Comparison of ENCODE assay signal across 8 cellular contexts in the genomic region with DNA sequence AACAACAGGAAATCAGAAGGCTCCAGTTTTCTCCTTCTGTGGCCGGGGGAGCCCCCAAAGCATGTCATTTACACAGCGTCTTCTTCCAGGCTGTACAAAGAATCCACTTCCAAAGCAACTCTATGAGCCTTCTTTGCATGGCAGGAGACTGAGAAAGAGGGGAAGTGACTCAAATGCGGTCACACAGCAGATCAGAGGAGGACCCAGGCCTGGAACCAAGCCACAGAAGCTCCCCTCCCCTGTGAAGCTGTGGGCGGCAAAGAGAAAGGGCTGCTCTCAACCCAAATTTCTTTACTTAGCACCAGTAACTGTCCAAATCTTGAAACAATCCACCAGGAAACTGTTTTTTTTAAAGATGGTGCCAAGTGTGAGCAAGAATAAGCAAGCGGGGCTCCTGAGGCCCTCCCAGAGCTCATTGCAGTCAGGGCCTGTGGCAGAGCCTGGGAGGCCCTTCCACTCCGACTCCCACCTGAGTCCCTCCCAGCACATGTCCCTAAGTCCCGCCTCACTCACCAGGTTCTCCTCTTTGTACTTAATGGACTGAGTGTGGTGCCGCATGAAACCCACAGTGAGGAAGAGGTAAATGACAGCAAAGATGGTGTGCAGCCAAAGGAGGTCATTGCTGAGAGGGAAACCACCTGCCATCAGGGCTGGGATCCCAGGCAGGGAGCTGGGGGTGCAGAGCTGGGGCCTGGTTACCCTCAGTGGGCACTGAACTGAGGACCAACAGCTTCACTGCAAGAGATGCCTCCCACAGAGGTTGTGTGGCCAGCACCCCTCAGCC. TPM values are rescaled to one million over a fixed set of nuclear protein-coding genes. Genes with fewer than 3 reads are reported as not detected.
DNase-seq lines count a peak whose midpoint lies in the region; ATAC-seq and TF ChIP-seq lines count a peak whose summit lies in the region.

No MANE protein-coding gene starts in this region.

- peaks cover 48% of the 10 kb centered on the region for H3K36me3 ChIP-seq in MG63
- peaks cover 0 to 97% of the 10 kb centered on the region in 2 donors for H3K36me3 ChIP-seq in left lung

- H3K27ac Mint-ChIP-seq in stimulated activated naive CD8-positive, alpha-beta T cell treated with anti-CD3 and anti-CD28 coated beads, Interleukin-15, Interleukin-2, amounts not matched to agents 100 ng/mL and 50 ng/mL, for 24 hours = peak overlapping the region; percentile 58

- peak overlapping the region; percentile 41 for H3K4me3 Mint-ChIP-seq in stimulated activated naive CD8-positive, alpha-beta T cell treated with anti-CD3 and anti-CD28 coated beads, Interleukin-15, Interleukin-2, amounts not matched to agents 100 ng/mL and 50 ng/mL, for 24 hours

- H3K27me3 ChIP-seq in MG63 = no peaks in the 10 kb centered on the region
- no peaks in the 10 kb centered on the region for H3K27me3 ChIP-seq in left lung

- peak overlapping the region; percentile 43 to 47 for H3K27ac ChIP-seq in left lung

- H3K9me3 ChIP-seq in MG63 (no peaks in the 10 kb centered on the region), left lung (no peaks in the 10 kb centered on the region)

- peaks cover 7 to 9% of the 10 kb centered on the region in 2 donors for H3K4me1 ChIP-seq in left lung

- peak; percentile 86 for DNase-seq in MG63
- peak; percentile 44 for DNase-seq in activated CD8-positive, alpha-beta memory T cell treated with anti-CD3 and anti-CD28 coated beads, Interleukin-2, amount 50 U/mL, for 24 hours (ENCODE audit: extremely low read depth)
- peak in 1 of 2 donors; percentile 49 for DNase-seq in left lung
- DNase-seq in NCI-H1092 treated with DMSO at 0.1 percent for 48 hours (lab: John Stamatoyannopoulos, UW) = no peak

- H3K36me3 Mint-ChIP-seq in stimulated activated naive CD8-positive, alpha-beta T cell treated with anti-CD3 and anti-CD28 coated beads, Interleukin-15, Interleukin-2, amounts not matched to agents 100 ng/mL and 50 ng/mL, for 24 hours (ENCODE audit: low read depth) = peaks cover 47% of the 10 kb centered on the region

- ATAC-seq in GM18502 (IDR thresholded peaks at IDR 0.05; ENCODE audit: poor library complexity, unreplicated experiment) (peak; percentile 78), left lung (peak; percentile 53), HG03439 (IDR thresholded peaks at IDR 0.05; ENCODE audit: unreplicated experiment) (no peak), HG02642 (IDR thresholded peaks at IDR 0.05; ENCODE audit: poor library complexity, unreplicated experiment) (no peak)

- H3K4me3 ChIP-seq in MG63 (no peak overlapping the region), left lung (no peak overlapping the region)

- intact Hi-C loops in left lung (cut with DNase I) = no loop called here

- no peak for TF ChIP-seq CTCF in left lung (IDR thresholded peaks at IDR 0.05)

- no peaks in the 10 kb centered on the region for H3K9me3 Mint-ChIP-seq in stimulated activated naive CD8-positive, alpha-beta T cell treated with anti-CD3 and anti-CD28 coated beads, Interleukin-15, Interleukin-2, amounts not matched to agents 100 ng/mL and 50 ng/mL, for 24 hours

- no peaks in the 10 kb centered on the region for H3K27me3 Mint-ChIP-seq in stimulated activated naive CD8-positive, alpha-beta T cell treated with anti-CD3 and anti-CD28 coated beads, Interleukin-15, Interleukin-2, amounts not matched to agents 100 ng/mL and 50 ng/mL, for 24 hours

- H3K4me1 Mint-ChIP-seq in stimulated activated naive CD8-positive, alpha-beta T cell treated with anti-CD3 and anti-CD28 coated beads, Interleukin-15, Interleukin-2, amounts not matched to agents 100 ng/mL and 50 ng/mL, for 24 hours (ENCODE audit: low read depth) = peaks cover 45% of the 10 kb centered on the region

RNA-seq across cellular contexts. Expression of gene TMEM63A, which starts 15.9 kb away (rescaled TPM):
- 1.3 and 5.5 TPM in 2 replicates for total RNA-seq in MG63 (2014; rRNA removed; shearing (Covaris generic); ENCODE audit: low replicate concordance)
- total RNA-seq in left lung = 10 to 100 TPM; 77.4 to 98.5 TPM

RNA-seq across cellular contexts. Expression of gene LEFTY1, which starts 22.7 kb away (rescaled TPM):
- not detected in 2 replicates for total RNA-seq in MG63 (2014; rRNA removed; shearing (Covaris generic); ENCODE audit: low replicate concordance)
- total RNA-seq in left lung = under 1 TPM in 1 of 2 donors, not detected in 1; 0.61 TPM

RNA-seq across cellular contexts. Expression of gene EPHX1, which starts 56.3 kb away (rescaled TPM):
- 80.7 and 111 TPM in 2 replicates for total RNA-seq in MG63 (2014; rRNA removed; shearing (Covaris generic); ENCODE audit: low replicate concordance)
- total RNA-seq in left lung = 100 to 1,000 TPM; 116 to 305 TPM

RNA-seq across cellular contexts. Expression of gene PYCR2, which starts 57.8 kb away (rescaled TPM):
- 74.2 and 113 TPM in 2 replicates for total RNA-seq in MG63 (2014; rRNA removed; shearing (Covaris generic); ENCODE audit: low replicate concordance)
- 10 to 100 TPM; 52.7 to 59.8 TPM for total RNA-seq in left lung

Comparison
In these comparisons a context has a peak if more than half of its experiments do, and no peak if none do; other contexts are left out.
1. ATAC-seq: peak in GM18502 (single experiment) and left lung (single experiment); none in HG03439 (single experiment) and HG02642 (single experiment).
2. RNA of gene TMEM63A, which starts 15.9 kb away (total RNA-seq): 77.4 to 98.5 TPM in left lung; 1.3 to 5.5 TPM in MG63; every median in the first group is over 10 times any median in the second.